16 cellular contexts compared by ENCODE assay signal in the genomic region with DNA sequence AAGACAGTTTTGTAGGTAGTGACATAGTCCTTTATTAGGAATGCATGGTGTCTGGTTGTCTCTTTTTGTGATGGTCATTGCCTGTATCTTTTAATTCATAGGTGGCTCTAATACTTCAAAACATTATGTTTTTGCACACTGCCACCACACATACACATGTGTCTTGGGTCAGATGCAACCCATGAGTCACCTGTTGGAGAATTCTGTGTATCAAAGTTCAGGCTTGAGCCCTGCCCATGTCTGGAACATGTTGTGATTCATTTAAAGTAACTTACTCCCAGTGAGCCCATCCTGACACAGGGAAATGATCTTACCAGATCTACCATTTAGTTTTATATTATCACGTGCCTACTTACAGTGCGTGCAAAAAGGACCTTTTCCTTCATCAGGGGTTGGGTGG.
DNase-seq lines count a peak whose midpoint lies in the region; ATAC-seq, FAIRE-seq and TF ChIP-seq lines count a peak whose summit lies in the region.
"Had no signal": no experiment of that assay in that cellular context is flagged by ENCODE, and none has a peak within 500 bp of the region (broad histone marks: within the 10 kb centered on the region; RNA-seq: fewer than 3 reads in every experiment).

No MANE protein-coding gene starts in this region.

- DNase-seq in heart left ventricle = no peak
- DNase-seq in left ventricle myocardium inferior = no peak
- DNase-seq in bronchial epithelial cell (ENCODE audit: low read depth) = peak; percentile 94
- peak; percentile 87 for DNase-seq in kidney tubule cell (ENCODE audit: low spot score)
- no peak for DNase-seq in BE2C
- no peak for DNase-seq in progenitor cell of endocrine pancreas (ENCODE audit: low spot score, unreplicated experiment)
- no peak for DNase-seq in cerebellum (ENCODE audit: low spot score)
- DNase-seq: activated CD8-positive, alpha-beta memory T cell treated with anti-CD3 and anti-CD28 coated beads, Interleukin-2, amount 50 U/mL, for 48 hours; anterior cingulate cortex; left cardiac atrium; stimulated activated CD4-positive, alpha-beta T cell treated with anti-CD3 and anti-CD28 coated beads, Interleukin-4, amount 100 ng/mL, for 1 hour; stimulated activated naive CD8-positive, alpha-beta T cell treated with anti-CD3 and anti-CD28 coated beads, Interleukin-15, amount 100 ng/mL, for 72 hours had no signal

- H3K36me3 Mint-ChIP-seq in progenitor cell of endocrine pancreas (ENCODE audit: insufficient read depth) = peaks cover 32% of the 10 kb centered on the region

- TF ChIP-seq POLR2A in heart left ventricle (IDR thresholded peaks at IDR 0.05) = no peak

- H3K9me3 Mint-ChIP-seq in progenitor cell of endocrine pancreas (ENCODE audit: low read depth) = no peaks in the 10 kb centered on the region
- H3K9me3 Mint-ChIP-seq: stimulated activated naive CD8-positive, alpha-beta T cell treated with anti-CD3 and anti-CD28 coated beads, Interleukin-15, amount 100 ng/mL, for 72 hours had no signal

- H3K27ac ChIP-seq in heart left ventricle = no peak overlapping the region
- H3K27ac ChIP-seq in left ventricle myocardium inferior (replicated peaks) = no peak overlapping the region
- H3K27ac ChIP-seq: neutrophil had no signal

- intact Hi-C loops in heart left ventricle (cut with DNase I) (no loop called here), left ventricle myocardium inferior (cut with micrococcal nuclease) (no loop called here)

- no peaks in the 10 kb centered on the region for H3K27me3 Mint-ChIP-seq in progenitor cell of endocrine pancreas
- H3K27me3 Mint-ChIP-seq: stimulated activated naive CD8-positive, alpha-beta T cell treated with anti-CD3 and anti-CD28 coated beads, Interleukin-15, amount 100 ng/mL, for 72 hours had no signal

- H3K4me3 ChIP-seq in heart left ventricle (no peak overlapping the region), left ventricle myocardium inferior (no peak overlapping the region), bronchial epithelial cell (ENCODE audit: low read depth, low read length) (no peak overlapping the region), BE2C (ENCODE audit: low read depth, low read length) (no peak overlapping the region)
- H3K4me3 ChIP-seq: Peyer's patch had no signal

- peaks cover 0 to 28% (median 11%) of the 10 kb centered on the region in 12 donors for H3K4me1 ChIP-seq in heart left ventricle
- peaks cover 37% of the 10 kb centered on the region for H3K4me1 ChIP-seq in left ventricle myocardium inferior
- peaks cover 13% of the 10 kb centered on the region for H3K4me1 ChIP-seq in BE2C
- H3K4me1 ChIP-seq: Peyer's patch had no signal

- H3K4me3 Mint-ChIP-seq in progenitor cell of endocrine pancreas (ENCODE audit: low read depth) = no peak overlapping the region
- H3K4me3 Mint-ChIP-seq: stimulated activated naive CD8-positive, alpha-beta T cell treated with anti-CD3 and anti-CD28 coated beads, Interleukin-15, amount 100 ng/mL, for 72 hours had no signal

- H3K36me3 ChIP-seq in heart left ventricle (peaks cover 0 to 77% (median 43%) of the 10 kb centered on the region in 9 donors), left ventricle myocardium inferior (peaks cover 52% of the 10 kb centered on the region), bronchial epithelial cell (ENCODE audit: control insufficient read depth, insufficient read depth, low read length) (peaks cover 11% of the 10 kb centered on the region), BE2C (peaks cover 13% of the 10 kb centered on the region)

- H3K9me3 ChIP-seq in heart left ventricle (no peaks in the 10 kb centered on the region), left ventricle myocardium inferior (replicated peaks) (no peaks in the 10 kb centered on the region), BE2C (no peaks in the 10 kb centered on the region)
- H3K9me3 ChIP-seq: neutrophil, Peyer's patch had no signal

- H3K27me3 ChIP-seq in heart left ventricle (no peaks in the 10 kb centered on the region), left ventricle myocardium inferior (ENCODE audit: low read depth) (no peaks in the 10 kb centered on the region), bronchial epithelial cell (ENCODE audit: control insufficient read depth, insufficient read depth, low read length) (no peaks in the 10 kb centered on the region), BE2C (no peaks in the 10 kb centered on the region)
- H3K27me3 ChIP-seq: neutrophil, Peyer's patch had no signal

- TF ChIP-seq CTCF in heart left ventricle (IDR thresholded peaks at IDR 0.05) (no peak), left ventricle myocardium inferior (IDR thresholded peaks at IDR 0.05; ENCODE audit: borderline replicate concordance) (no peak), bronchial epithelial cell (IDR thresholded peaks at IDR 0.05; ENCODE audit: insufficient read depth, low read length, severe bottlenecking) (no peak), BE2C (IDR thresholded peaks at IDR 0.05; ENCODE audit: low read depth, low read length) (no peak), progenitor cell of endocrine pancreas (IDR thresholded peaks at IDR 0.05; ENCODE audit: unreplicated experiment) (no peak)

- FAIRE-seq in bronchial epithelial cell (lab: Jason Lieb, UNC) = no peak
- FAIRE-seq: A204.1 had no signal

- 67 to 81% (median 75%) methylated on average over 2 of the region's 2 CpGs for WGBS in heart left ventricle, 4 donors

- H3K4me1 Mint-ChIP-seq in progenitor cell of endocrine pancreas (ENCODE audit: low read depth) = peaks cover 2% of the 10 kb centered on the region
- H3K4me1 Mint-ChIP-seq: stimulated activated naive CD8-positive, alpha-beta T cell treated with anti-CD3 and anti-CD28 coated beads, Interleukin-15, amount 100 ng/mL, for 72 hours had no signal

- no peak overlapping the region for H3K27ac Mint-ChIP-seq in progenitor cell of endocrine pancreas
- H3K27ac Mint-ChIP-seq: stimulated activated naive CD8-positive, alpha-beta T cell treated with anti-CD3 and anti-CD28 coated beads, Interleukin-15, amount 100 ng/mL, for 72 hours had no signal

- ATAC-seq in heart left ventricle = peak in 3 of 4 donors; percentile 27 to 77 (median 46)
- no peak for ATAC-seq in HG02981 (IDR thresholded peaks at IDR 0.05; ENCODE audit: unreplicated experiment)
- ATAC-seq: stimulated activated naive CD8-positive, alpha-beta T cell treated with anti-CD3 and anti-CD28 coated beads, Interleukin-15, amount 100 ng/mL, for 72 hours had no signal

Comparison
In these comparisons a context has a peak if more than half of its experiments do, and no peak if none do; other contexts are left out.
1. DNase-seq: peak in bronchial epithelial cell (single experiment) and kidney tubule cell (single experiment); none in heart left ventricle (0 of 5), left ventricle myocardium inferior (single experiment), BE2C (single experiment), progenitor cell of endocrine pancreas (single experiment) and cerebellum (single experiment).